ENCODE assay signal across 26 cellular contexts in the genomic region with DNA sequence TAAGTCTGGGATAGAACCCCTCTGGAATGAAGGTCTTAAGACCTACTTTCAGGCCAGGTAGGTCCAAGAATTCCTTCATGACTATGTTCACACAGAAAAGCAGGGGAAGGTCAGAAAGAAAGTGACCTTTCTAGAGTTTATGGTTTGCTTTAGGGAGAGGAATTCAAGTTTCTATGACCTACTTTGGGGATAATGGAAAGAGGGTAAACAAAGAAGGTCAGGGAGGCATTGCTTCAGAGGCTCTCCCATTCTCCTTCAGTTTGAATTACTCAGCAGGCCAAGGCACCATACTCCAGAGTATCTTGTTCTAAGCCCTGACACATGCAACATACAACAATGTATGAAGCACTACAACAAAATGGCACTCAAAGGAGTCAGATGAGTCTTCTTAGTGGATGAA. TPM values are rescaled to one million over a fixed set of nuclear protein-coding genes. Genes with fewer than 3 reads are reported as not detected.
"Had no signal": no experiment of that assay in that cellular context is flagged by ENCODE, and none has a peak within 500 bp of the region (broad histone marks: within the 10 kb centered on the region; RNA-seq: fewer than 3 reads in every experiment).

No MANE protein-coding gene starts in this region.

- H3K4me1 Mint-ChIP-seq: activated CD8-positive, alpha-beta memory T cell treated with anti-CD3 and anti-CD28 coated beads, Interleukin-2, amount 10 ng/mL, durations not matched to agents 7 days and 5 days; brain; central memory CD8-positive, alpha-beta T cell; T-helper 17 cell; WTC11 had no signal

- H3K9me3 ChIP-seq: ascending aorta, MG63 had no signal

- H3K4me3 Mint-ChIP-seq: activated CD8-positive, alpha-beta memory T cell treated with anti-CD3 and anti-CD28 coated beads, Interleukin-2, amount 10 ng/mL, durations not matched to agents 7 days and 5 days; activated CD8-positive, alpha-beta T cell treated with anti-CD3 and anti-CD28 coated beads, Interleukin-2, amount 10 ng/mL, durations not matched to agents 7 days and 5 days; activated naive CD8-positive, alpha-beta T cell treated with anti-CD3 and anti-CD28 coated beads, Interleukin-2, amount 50 U/mL, for 24 hours; activated T-cell treated with anti-CD3 and anti-CD28 coated beads, Interleukin-2, amount 50 U/mL, for 4 hours; brain; central memory CD8-positive, alpha-beta T cell; T-helper 17 cell; WTC11 had no signal

- H3K4me1 ChIP-seq: ascending aorta had no signal

- H3K27ac Mint-ChIP-seq: activated CD8-positive, alpha-beta memory T cell treated with anti-CD3 and anti-CD28 coated beads, Interleukin-2, amount 10 ng/mL, durations not matched to agents 7 days and 5 days; activated CD8-positive, alpha-beta T cell treated with anti-CD3 and anti-CD28 coated beads, Interleukin-2, amount 10 ng/mL, durations not matched to agents 7 days and 5 days; activated naive CD4-positive, alpha-beta T cell treated with anti-CD3 and anti-CD28 coated beads, Interleukin-2, amount 50 U/mL, for 72 hours; activated naive CD8-positive, alpha-beta T cell treated with anti-CD3 and anti-CD28 coated beads, Interleukin-2, amount 50 U/mL, for 24 hours; T-helper 17 cell; WTC11 had no signal

- H3K4me3 ChIP-seq: ascending aorta, MG63, PC-9 had no signal

- H3K36me3 Mint-ChIP-seq: activated CD8-positive, alpha-beta memory T cell treated with anti-CD3 and anti-CD28 coated beads, Interleukin-2, amount 10 ng/mL, durations not matched to agents 7 days and 5 days; activated naive CD4-positive, alpha-beta T cell treated with anti-CD3 and anti-CD28 coated beads, Interleukin-2, amount 50 U/mL, for 72 hours; brain; WTC11 had no signal

- H3K36me3 ChIP-seq: ascending aorta, MG63 had no signal

- DNase-seq: activated CD4-positive, alpha-beta T cell treated with anti-CD3 and anti-CD28 coated beads for 48 hours; activated CD4-positive, alpha-beta T cell treated with anti-CD3 and anti-CD28 coated beads, Interleukin-2, amount 50 U/mL, for 4 hours; activated CD4-positive, CD25-positive, alpha-beta regulatory T cell treated with anti-CD3 and anti-CD28 coated beads, Interleukin-2, amount 50 U/mL, for 72 hours; activated CD8-positive, alpha-beta memory T cell treated with anti-CD3 and anti-CD28 coated beads, Interleukin-2, amount 10 ng/mL, durations not matched to agents 7 days and 5 days; activated CD8-positive, alpha-beta T cell treated with anti-CD3 and anti-CD28 coated beads, Interleukin-2, amount 10 ng/mL, durations not matched to agents 7 days and 5 days; activated effector memory CD4-positive, alpha-beta T cell treated with anti-CD3 and anti-CD28 coated beads, Interleukin-2, amount 50 U/mL, for 16 hours; activated naive CD4-positive, alpha-beta T cell treated with Interleukin-2 at 50 U/mL for 16 hours; activated naive CD8-positive, alpha-beta T cell treated with anti-CD3 and anti-CD28 coated beads, Interleukin-2, amount 50 U/mL, for 24 hours; activated T-cell treated with anti-CD3 and anti-CD28 coated beads, Interleukin-2, amount 50 U/mL, for 4 hours; amniotic stem cell; MG63; MV-4-11; NCI-H1092 treated with DMSO at 0.1 percent for 48 hours; NCI-H1436; NCI-H187; NCI-H2081; NCI-H510A treated with DMSO at 0.1 percent for 48 hours; PC-9; SHP77 treated with DMSO at 0.1 percent for 48 hours; T-helper 17 cell; T-helper 9 cell had no signal

- H3K27me3 Mint-ChIP-seq: activated CD8-positive, alpha-beta memory T cell treated with anti-CD3 and anti-CD28 coated beads, Interleukin-2, amount 10 ng/mL, durations not matched to agents 7 days and 5 days; brain; T-helper 17 cell had no signal

- ATAC-seq: activated CD8-positive, alpha-beta memory T cell treated with anti-CD3 and anti-CD28 coated beads, Interleukin-2, amount 10 ng/mL, durations not matched to agents 7 days and 5 days; activated CD8-positive, alpha-beta T cell treated with anti-CD3 and anti-CD28 coated beads, Interleukin-2, amount 10 ng/mL, durations not matched to agents 7 days and 5 days; activated naive CD4-positive, alpha-beta T cell treated with anti-CD3 and anti-CD28 coated beads, Interleukin-2, amount 50 U/mL, for 72 hours; activated naive CD8-positive, alpha-beta T cell treated with anti-CD3 and anti-CD28 coated beads, Interleukin-2, amount 50 U/mL, for 24 hours; activated T-cell treated with anti-CD3 and anti-CD28 coated beads, Interleukin-2, amount 50 U/mL, for 4 hours; T-helper 17 cell; WTC11 had no signal

- H3K4me2 ChIP-seq: PC-9 had no signal

- H3K9me3 Mint-ChIP-seq: activated naive CD8-positive, alpha-beta T cell treated with anti-CD3 and anti-CD28 coated beads, Interleukin-2, amount 50 U/mL, for 24 hours; activated T-cell treated with anti-CD3 and anti-CD28 coated beads, Interleukin-2, amount 50 U/mL, for 4 hours; brain; WTC11 had no signal

- H3K27me3 ChIP-seq: ascending aorta, MG63 had no signal

- H3K27ac ChIP-seq: ascending aorta, PC-9 had no signal

- H2AFZ ChIP-seq: PC-9 had no signal

RNA-seq across cellular contexts. Expression of a gene that starts 11.5 kb away (rescaled TPM):
- total RNA-seq: activated naive CD4-positive, alpha-beta T cell treated with anti-CD3 and anti-CD28 coated beads, Interleukin-2, amount 50 U/mL, for 72 hours; ascending aorta had no signal
